In the genomic region with DNA sequence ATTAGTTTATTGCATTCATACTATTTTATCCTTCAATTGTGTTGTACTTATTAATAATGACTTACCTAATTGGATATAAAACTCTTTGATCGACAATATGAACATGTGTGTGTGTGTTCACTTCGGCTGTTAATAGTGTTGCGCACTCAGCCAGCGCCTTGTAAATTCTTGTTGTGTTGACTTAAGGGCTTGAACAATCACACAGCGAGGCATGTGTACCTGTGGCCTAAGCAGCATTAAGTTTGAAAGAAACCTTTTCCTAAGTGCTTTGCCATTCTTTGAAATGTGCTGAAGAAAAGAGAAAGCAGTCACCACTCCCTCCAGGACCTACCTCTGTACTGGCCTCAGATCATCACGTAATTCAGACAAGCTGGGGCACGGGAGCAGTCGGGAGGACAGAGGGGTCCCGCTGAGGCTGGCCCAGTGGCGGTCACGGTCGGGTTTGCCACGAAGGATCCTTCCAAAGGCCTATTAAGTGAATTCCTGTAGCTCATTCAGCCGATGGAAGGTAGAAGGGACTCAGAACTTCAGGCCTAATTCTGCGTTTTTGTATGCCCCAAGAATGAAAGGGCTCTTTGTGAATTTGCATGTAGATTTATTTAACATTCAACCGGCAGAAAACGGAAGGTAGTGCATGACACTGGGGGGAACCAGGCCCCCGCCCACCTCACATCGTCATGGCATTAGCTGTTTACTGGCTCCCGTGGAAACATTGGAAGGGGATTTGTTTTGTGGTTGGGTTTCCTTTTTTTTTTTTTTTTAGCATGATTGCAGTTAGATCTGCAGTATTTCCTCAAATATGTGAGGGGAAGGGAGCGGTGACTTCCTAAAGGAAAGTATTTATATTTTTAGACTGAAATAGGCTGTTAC, we compare ENCODE assay signal across 12 cellular contexts.
A peak's percentile ranks its signal among the peaks of the same experiment; 100 is the strongest.
DNase-seq lines count a peak whose midpoint lies in the region; ATAC-seq and TF ChIP-seq lines count a peak whose summit lies in the region.
"Had no signal": no experiment of that assay in that cellular context is flagged by ENCODE, and none has a peak within 500 bp of the region (broad histone marks: within the 10 kb centered on the region; RNA-seq: fewer than 3 reads in every experiment).

No MANE protein-coding gene starts in this region.

- no peaks in the 10 kb centered on the region for H3K9me3 ChIP-seq in esophagus squamous epithelium

- peaks cover 0 to 8% (median 6%) of the 10 kb centered on the region in 3 donors for H3K4me1 Mint-ChIP-seq in naive B cell

- peak overlapping the region in 3 of 4 donors; percentile 27 to 45 (median 29) for H3K4me3 ChIP-seq in esophagus squamous epithelium
- H3K4me3 ChIP-seq in urinary bladder (ENCODE audit: low read depth, low read length) = no peak overlapping the region

- ATAC-seq in naive B cell (ENCODE audit: low read depth in 2 of 2) (no peak), GM21367 (IDR thresholded peaks at IDR 0.05; ENCODE audit: unreplicated experiment) (no peak), GM21447 (IDR thresholded peaks at IDR 0.05; ENCODE audit: unreplicated experiment) (no peak), HG02870 (IDR thresholded peaks at IDR 0.05; ENCODE audit: unreplicated experiment) (no peak)
- ATAC-seq: SK-N-SH treated with all-trans-retinoic acid at 6 μM for 48 hours had no signal

- no peaks in the 10 kb centered on the region for H3K36me3 ChIP-seq in esophagus squamous epithelium
- no peaks in the 10 kb centered on the region for H3K36me3 ChIP-seq in urinary bladder (ENCODE audit: insufficient read depth)

- H3K27ac ChIP-seq in VCaP = peak overlapping the region; percentile 61
- peak overlapping the region; percentile 78 to 89 (median 86) for H3K27ac ChIP-seq in esophagus squamous epithelium
- H3K27ac ChIP-seq in urinary bladder (ENCODE audit: low read depth) = peak overlapping the region; percentile 81

- H3K36me3 Mint-ChIP-seq in naive B cell = no peaks in the 10 kb centered on the region

- no peak for TF ChIP-seq CTCF in VCaP (conservative IDR thresholded peaks at IDR 0.05)
- TF ChIP-seq CTCF in esophagus squamous epithelium (IDR thresholded peaks at IDR 0.05) = no peak

- peak in 1 of 4 donors; percentile 11 for TF ChIP-seq POLR2A in esophagus squamous epithelium (IDR thresholded peaks at IDR 0.05)

- 21 to 33% methylated on average over 16 to 21 of the region's 21 CpGs for WGBS in esophagus squamous epithelium, 2 donors
- 61% methylated on average over 21 of the region's 21 CpGs for WGBS in urinary bladder

- intact Hi-C loops in esophagus squamous epithelium (cut with DNase I) = no loop called here

- peaks cover 8 to 14% (median 12%) of the 10 kb centered on the region in 3 donors for H3K27me3 Mint-ChIP-seq in naive B cell

- H3K4me3 Mint-ChIP-seq in naive B cell = peak overlapping the region in 4 of 8 donors; percentile 9 to 42 (median 26)

- DNase-seq in esophagus squamous epithelium (lab: John Stamatoyannopoulos, UW) = no peak
- peak; percentile 2 for DNase-seq in naive B cell
- DNase-seq: activated CD4-positive, alpha-beta T cell treated with anti-CD3 and anti-CD28 coated beads, Interleukin-2, amount 50 U/mL, for 1 hour; activated gamma-delta T cell; cortex of kidney; nucleus accumbens had no signal

- no peaks in the 10 kb centered on the region for H3K9me3 Mint-ChIP-seq in naive B cell

- H3K4me1 ChIP-seq in esophagus squamous epithelium = peaks cover 0 to 57% (median 19%) of the 10 kb centered on the region in 3 donors
- no peaks in the 10 kb centered on the region for H3K4me1 ChIP-seq in urinary bladder (ENCODE audit: insufficient read depth)

- no peaks in the 10 kb centered on the region for H3K27me3 ChIP-seq in esophagus squamous epithelium

- no peak overlapping the region for H3K27ac Mint-ChIP-seq in naive B cell
